ENCODE assay signal across 35 cellular contexts in genomic region chr10:106320876-106321275, GRCh38.
A peak's percentile ranks its signal among the peaks of the same experiment; 100 is the strongest.
DNase-seq lines count a peak whose midpoint lies in the region; ATAC-seq and TF ChIP-seq lines count a peak whose summit lies in the region.
"Had no signal": no experiment of that assay in that cellular context is flagged by ENCODE, and none has a peak within 500 bp of the region (broad histone marks: within the 10 kb centered on the region; RNA-seq: fewer than 3 reads in every experiment).

No MANE protein-coding gene starts in this region.

- H4K8ac ChIP-seq in H9 (replicated peaks; ENCODE audit: insufficient read length, low read depth, low read length) (no peak overlapping the region), trophoblast cell (ENCODE audit: low read depth, low read length) (no peak overlapping the region)

- TF ChIP-seq CTCF in H9 (conservative IDR thresholded peaks at IDR 0.05) (no peak), upper lobe of right lung (IDR thresholded peaks at IDR 0.05) (no peak), nephron progenitor cell (IDR thresholded peaks at IDR 0.05) (no peak)

- no peaks in the 10 kb centered on the region for H3K23me2 ChIP-seq in H9 (ENCODE audit: insufficient read length, low read depth, low read length, poor library complexity, severe bottlenecking)

- H3K4ac ChIP-seq in H9 (ENCODE audit: low read depth, low read length) (no peak overlapping the region), trophoblast cell (ENCODE audit: low read depth, low read length) (no peak overlapping the region)

- no peak overlapping the region for H2BK20ac ChIP-seq in H9 (ENCODE audit: low read depth, low read length, poor library complexity, severe bottlenecking)

- no peak overlapping the region for H3K27ac ChIP-seq in H9 (ENCODE audit: insufficient read length, low read depth, low read length)
- no peak overlapping the region for H3K27ac ChIP-seq in trophoblast cell (ENCODE audit: low read depth, low read length)
- no peak overlapping the region for H3K27ac ChIP-seq in upper lobe of right lung
- H3K27ac ChIP-seq: 22Rv1; A549; BLaER1; BLaER1 treated with 17β-estradiol and CSF1 and Interleukin-3, amounts not matched to agents 10 nM and 100 nM; C4-2B had no signal

- no peak overlapping the region for H4K12ac ChIP-seq in trophoblast cell (ENCODE audit: low read depth, low read length)

- H2BK5ac ChIP-seq in H9 (ENCODE audit: insufficient read length, low read length) (no peak overlapping the region), trophoblast cell (ENCODE audit: low read depth, low read length, poor library complexity) (no peak overlapping the region)

- H3K4me3 Mint-ChIP-seq in H9 = no peak overlapping the region
- H3K4me3 Mint-ChIP-seq in stimulated activated naive CD8-positive, alpha-beta T cell treated with anti-CD3 and anti-CD28 coated beads, Interleukin-15, amount 100 ng/mL, for 72 hours = no peak overlapping the region
- no peak overlapping the region for H3K4me3 Mint-ChIP-seq in nephron progenitor cell
- H3K4me3 Mint-ChIP-seq: B cell; CD14-positive monocyte; CD4-positive, alpha-beta memory T cell; CD4-positive, alpha-beta T cell; CD4-positive, CD25-positive, alpha-beta regulatory T cell; CD8-positive, alpha-beta memory T cell; CD8-positive, alpha-beta T cell had no signal

- no peaks in the 10 kb centered on the region for H3K79me2 ChIP-seq in H9 (ENCODE audit: insufficient read depth, low read length)
- H3K79me2 ChIP-seq in trophoblast cell (ENCODE audit: control insufficient read depth, insufficient read depth, low read length, poor library complexity) = no peaks in the 10 kb centered on the region

- WGBS in H9 (ENCODE audit: extremely low coverage, insufficient read length, low lambda C conversion rate) = no CpG with 5 or more reads among the region's 3 CpGs
- WGBS in trophoblast cell (ENCODE audit: extremely low coverage, insufficient coverage, insufficient read length) = no CpG with 5 or more reads among the region's 3 CpGs

- H2AFZ ChIP-seq in H9 (ENCODE audit: low read length) (no peak overlapping the region), trophoblast cell (ENCODE audit: insufficient read depth, low read length, poor library complexity) (no peak overlapping the region)

- no peaks in the 10 kb centered on the region for H3K9me3 ChIP-seq in H9 (ENCODE audit: control insufficient read depth, low read depth, low read length)
- H3K9me3 ChIP-seq in trophoblast cell (ENCODE audit: insufficient read depth, low read depth, low read length) = peaks cover 2% of the 10 kb centered on the region
- no peaks in the 10 kb centered on the region for H3K9me3 ChIP-seq in upper lobe of right lung
- H3K9me3 ChIP-seq: A549, BE2C, Caco-2 had no signal

- H3K27ac Mint-ChIP-seq in H9 (no peak overlapping the region), nephron progenitor cell (no peak overlapping the region)
- no peak overlapping the region for H3K27ac Mint-ChIP-seq in stimulated activated naive CD8-positive, alpha-beta T cell treated with anti-CD3 and anti-CD28 coated beads, Interleukin-15, amount 100 ng/mL, for 72 hours
- H3K27ac Mint-ChIP-seq: B cell; CD14-positive monocyte; CD4-positive, alpha-beta memory T cell; CD4-positive, alpha-beta T cell; CD4-positive, CD25-positive, alpha-beta regulatory T cell; CD8-positive, alpha-beta memory T cell; CD8-positive, alpha-beta T cell had no signal

- ATAC-seq in left ventricle myocardium superior (peak; percentile 51), upper lobe of right lung (no peak)
- no peak for ATAC-seq in stimulated activated naive CD8-positive, alpha-beta T cell treated with anti-CD3 and anti-CD28 coated beads, Interleukin-15, amount 100 ng/mL, for 72 hours
- ATAC-seq: A549; CD8-positive, alpha-beta T cell had no signal

- no peak overlapping the region for H4K5ac ChIP-seq in H9 (ENCODE audit: insufficient read length, low read depth, low read length)

- H3K27me3 ChIP-seq in H9 (ENCODE audit: insufficient read depth, low read length) (no peaks in the 10 kb centered on the region), trophoblast cell (ENCODE audit: insufficient read depth, low read length) (no peaks in the 10 kb centered on the region), upper lobe of right lung (no peaks in the 10 kb centered on the region)
- H3K27me3 ChIP-seq: BE2C; BLaER1; BLaER1 treated with 17β-estradiol and CSF1 and Interleukin-3, amounts not matched to agents 10 nM and 100 nM had no signal

- H3K79me1 ChIP-seq in H9 (ENCODE audit: insufficient read depth, low read depth, low read length, poor library complexity, severe bottlenecking) = no peaks in the 10 kb centered on the region
- no peaks in the 10 kb centered on the region for H3K79me1 ChIP-seq in trophoblast cell (ENCODE audit: low read length)

- H3K56ac ChIP-seq in H9 (ENCODE audit: insufficient read length, low read depth, low read length) = no peak overlapping the region

- H2BK12ac ChIP-seq in H9 (ENCODE audit: insufficient read length, low read depth, low read length) (no peak overlapping the region), trophoblast cell (ENCODE audit: low read length) (no peak overlapping the region)

- no peak overlapping the region for H3T11ph ChIP-seq in H9 (ENCODE audit: low read length)

- DNase-seq in left ventricle myocardium superior = peak; percentile 36
- no peak for DNase-seq in cardiac septum (ENCODE audit: low spot score)
- DNase-seq in H9 = no peak
- DNase-seq in trophoblast cell = no peak
- peak; percentile 43 for DNase-seq in upper lobe of right lung
- no peak for DNase-seq in stimulated activated naive CD8-positive, alpha-beta T cell treated with anti-CD3 and anti-CD28 coated beads, Interleukin-15, amount 100 ng/mL, for 72 hours
- no peak for DNase-seq in nephron progenitor cell
- DNase-seq in NCI-H1417 treated with DMSO at 0.1 percent for 48 hours (lab: John Stamatoyannopoulos, UW) = no peak
- DNase-seq: 8988T; ACHN; AML-193; BE2C; C1 segment of cervical spinal cord; Caco-2; Calu3; CD4-positive, alpha-beta memory T cell; CD4-positive, alpha-beta T cell; CD4-positive, CD25-positive, alpha-beta regulatory T cell; CD8-positive, alpha-beta memory T cell; COR-L47; DMS 273 treated with DMSO at 0.1 percent for 48 hours; DMS153; DMS53; DMS79; DMS79 treated with DMSO at 0.1 percent for 48 hours; DND-41; EL had no signal

- H3K18ac ChIP-seq in H9 (ENCODE audit: insufficient read length, low read depth, low read length) (no peak overlapping the region), trophoblast cell (ENCODE audit: low read length) (no peak overlapping the region)

- intact Hi-C loops in left ventricle myocardium superior (cut with micrococcal nuclease) (no loop called here), cardiac septum (cut with DNase I) (no loop called here), upper lobe of right lung (cut with DNase I) (no loop called here)

- H3K14ac ChIP-seq in H9 (ENCODE audit: insufficient read depth, low read length) = peak overlapping the region; percentile 80; the same call in 1 of the 2 replicates
- H3K14ac ChIP-seq in trophoblast cell (ENCODE audit: low read length) = no peak overlapping the region

- H3K36me3 ChIP-seq in trophoblast cell (ENCODE audit: control insufficient read depth in 1 of 2, insufficient read depth in 2 of 2, low read length in 2 of 2) (no peaks in the 10 kb centered on the region), upper lobe of right lung (no peaks in the 10 kb centered on the region)
- H3K36me3 ChIP-seq: BE2C; BLaER1; BLaER1 treated with 17β-estradiol and CSF1 and Interleukin-3, amounts not matched to agents 10 nM and 100 nM had no signal

- no peaks in the 10 kb centered on the region for H4K20me1 ChIP-seq in H9 (ENCODE audit: control insufficient read depth, insufficient read depth, insufficient read length)
- H4K20me1 ChIP-seq: BLaER1; BLaER1 treated with 17β-estradiol and CSF1 and Interleukin-3, amounts not matched to agents 10 nM and 100 nM had no signal

- no peak overlapping the region for H3K4me2 ChIP-seq in H9 (ENCODE audit: insufficient read depth, insufficient read length, low read length)
- H3K4me2 ChIP-seq in trophoblast cell (ENCODE audit: low read length) = no peak overlapping the region
- H3K4me2 ChIP-seq: A549; BLaER1; BLaER1 treated with 17β-estradiol and CSF1 and Interleukin-3, amounts not matched to agents 10 nM and 100 nM had no signal

- H3K4me1 Mint-ChIP-seq in H9 (no peaks in the 10 kb centered on the region), nephron progenitor cell (no peaks in the 10 kb centered on the region)
- H3K4me1 Mint-ChIP-seq in stimulated activated naive CD8-positive, alpha-beta T cell treated with anti-CD3 and anti-CD28 coated beads, Interleukin-15, amount 100 ng/mL, for 72 hours = no peaks in the 10 kb centered on the region
- H3K4me1 Mint-ChIP-seq: B cell; CD14-positive monocyte; CD4-positive, alpha-beta memory T cell; CD4-positive, CD25-positive, alpha-beta regulatory T cell; CD8-positive, alpha-beta memory T cell had no signal

- H2AK5ac ChIP-seq in H9 (ENCODE audit: insufficient read length, low read length) (no peak overlapping the region), trophoblast cell (ENCODE audit: low read length) (no peak overlapping the region)

- no peaks in the 10 kb centered on the region for H3K27me3 Mint-ChIP-seq in H9 (ENCODE audit: low read depth)
- no peaks in the 10 kb centered on the region for H3K27me3 Mint-ChIP-seq in stimulated activated naive CD8-positive, alpha-beta T cell treated with anti-CD3 and anti-CD28 coated beads, Interleukin-15, amount 100 ng/mL, for 72 hours
- peaks cover 4% of the 10 kb centered on the region for H3K27me3 Mint-ChIP-seq in nephron progenitor cell (ENCODE audit: low read depth, poor library complexity)
- H3K27me3 Mint-ChIP-seq: B cell; CD4-positive, alpha-beta memory T cell; CD4-positive, alpha-beta T cell; CD4-positive, CD25-positive, alpha-beta regulatory T cell; CD8-positive, alpha-beta memory T cell had no signal

- H3K23ac ChIP-seq in H9 (ENCODE audit: insufficient read length, low read depth, low read length) = no peak overlapping the region
- no peak overlapping the region for H3K23ac ChIP-seq in trophoblast cell (ENCODE audit: low read length)

- H3K4me1 ChIP-seq in H9 (ENCODE audit: insufficient read depth, low read length) (no peaks in the 10 kb centered on the region), trophoblast cell (ENCODE audit: control insufficient read depth in 1 of 2, insufficient read depth in 2 of 2, low read length in 2 of 2) (no peaks in the 10 kb centered on the region), upper lobe of right lung (no peaks in the 10 kb centered on the region)
- H3K4me1 ChIP-seq: A549; BE2C; BLaER1; BLaER1 treated with 17β-estradiol and CSF1 and Interleukin-3, amounts not matched to agents 10 nM and 100 nM; Caco-2 had no signal

- peaks cover 4 to 5% of the 10 kb centered on the region in 2 experiments for H3K9me3 Mint-ChIP-seq in H9
- H3K9me3 Mint-ChIP-seq in stimulated activated naive CD8-positive, alpha-beta T cell treated with anti-CD3 and anti-CD28 coated beads, Interleukin-15, amount 100 ng/mL, for 72 hours = peaks cover 3 to 9% of the 10 kb centered on the region in 2 donors
- H3K9me3 Mint-ChIP-seq in nephron progenitor cell = peaks cover 4% of the 10 kb centered on the region

- H2BK120ac ChIP-seq in H9 (ENCODE audit: low read depth, low read length, poor library complexity, severe bottlenecking) = no peak overlapping the region
- no peak overlapping the region for H2BK120ac ChIP-seq in trophoblast cell (ENCODE audit: insufficient read depth, low read length, poor library complexity)

- H4K91ac ChIP-seq in H9 (ENCODE audit: insufficient read length, low read depth, low read length) (no peak overlapping the region), trophoblast cell (ENCODE audit: low read depth, low read length) (no peak overlapping the region)

- H2BK15ac ChIP-seq in H9 (ENCODE audit: low read depth, low read length) = no peak overlapping the region

- H3K4me3 ChIP-seq in trophoblast cell (ENCODE audit: low read depth, low read length) (no peak overlapping the region), upper lobe of right lung (no peak overlapping the region)
- H3K4me3 ChIP-seq: A549; BLaER1; BLaER1 treated with 17β-estradiol and CSF1 and Interleukin-3, amounts not matched to agents 10 nM and 100 nM had no signal

- H3K36me3 Mint-ChIP-seq in H9 (ENCODE audit: insufficient read depth in 1 of 3, low read depth in 3 of 3) (peaks cover under 1 to 4% (median 1%) of the 10 kb centered on the region in 3 experiments), nephron progenitor cell (ENCODE audit: low read depth) (peaks cover 2% of the 10 kb centered on the region)
- H3K36me3 Mint-ChIP-seq: CD14-positive monocyte; CD4-positive, alpha-beta memory T cell; CD4-positive, CD25-positive, alpha-beta regulatory T cell; CD8-positive, alpha-beta memory T cell; CD8-positive, alpha-beta T cell had no signal

- H3K9ac ChIP-seq in H9 (ENCODE audit: extremely low read depth, insufficient read length, low read length) (no peak overlapping the region), trophoblast cell (ENCODE audit: low read length) (peak overlapping the region; percentile 40)
- H3K9ac ChIP-seq: BLaER1; BLaER1 treated with 17β-estradiol and CSF1 and Interleukin-3, amounts not matched to agents 10 nM and 100 nM had no signal

Comparison
In these comparisons a context has a peak if more than half of its experiments do, and no peak if none do; other contexts are left out.
1. DNase-seq: peak in left ventricle myocardium superior (single experiment) and upper lobe of right lung (single experiment); none in cardiac septum (single experiment), H9 (single experiment), trophoblast cell (0 of 2), stimulated activated naive CD8-positive, alpha-beta T cell treated with anti-CD3 and anti-CD28 coated beads, Interleukin-15, amount 100 ng/mL, for 72 hours (0 of 2), nephron progenitor cell (single experiment) and NCI-H1417 treated with DMSO at 0.1 percent for 48 hours (single experiment).